22 cellular contexts compared by ENCODE assay signal in genomic region chr15:99493461-99493860, GRCh38.
DNase-seq lines count a peak whose midpoint lies in the region; ATAC-seq, FAIRE-seq and TF ChIP-seq lines count a peak whose summit lies in the region.
"Had no signal": no experiment of that assay in that cellular context is flagged by ENCODE, and none has a peak within 500 bp of the region (broad histone marks: within the 10 kb centered on the region; RNA-seq: fewer than 3 reads in every experiment).

No MANE protein-coding gene starts in this region.

- H3K4me1 ChIP-seq in H1 (replicated peaks in 1 of 4; ENCODE audit: control insufficient read depth in 3 of 4, insufficient read depth in 4 of 4, low read length in 3 of 4), result no peaks in the 10 kb centered on the region
- H3K4me1 ChIP-seq: A549, Caco-2 had no signal

- H3K18ac ChIP-seq in H1 (ENCODE audit: extremely low read depth, low read length), result no peak overlapping the region

- POLR2A ChIA-PET in activated naive CD8-positive, alpha-beta T cell treated with anti-CD3 and anti-CD28 coated beads, Interleukin-2, amount 10 ng/mL, durations not matched to agents 7 days and 5 days (lab: Charles Lee), result interaction anchor here (1.3 kb wide), 1 partner anchor 16 kb away, joined by 5 read pairs; no protein-coding TSS in a partner anchor
- POLR2A ChIA-PET in H1 (lab: Charles Lee; ENCODE audit: partially characterized antibody), result no interaction called here

- no peak overlapping the region for H4K91ac ChIP-seq in H1 (replicated peaks; ENCODE audit: insufficient read length, low read length)

- no peak overlapping the region for H3K56ac ChIP-seq in H1 (replicated peaks; ENCODE audit: insufficient read length, low read depth, low read length)

- CTCF ChIA-PET in H1 (lab: Charles Lee; ENCODE audit: partially characterized antibody), result interaction anchor here (1.1 to 1.3 kb wide), 2 partner anchors 11 to 13 kb away, joined by 3 to 7 read pairs; no protein-coding TSS in a partner anchor

- no peak overlapping the region for H2BK5ac ChIP-seq in H1 (ENCODE audit: low read depth, low read length)

- H3K4ac ChIP-seq in H1 (replicated peaks; ENCODE audit: insufficient read length, low read depth, low read length), result no peak overlapping the region

- H2BK120ac ChIP-seq in H1 (replicated peaks; ENCODE audit: low read depth, low read length), result no peak overlapping the region

- H3K9me3 Mint-ChIP-seq in activated naive CD8-positive, alpha-beta T cell treated with anti-CD3 and anti-CD28 coated beads, Interleukin-2, amount 10 ng/mL, durations not matched to agents 7 days and 5 days, result peaks cover 4% of the 10 kb centered on the region
- H3K9me3 Mint-ChIP-seq in activated naive CD8-positive, alpha-beta T cell treated with anti-CD3 and anti-CD28 coated beads, Interleukin-2, amount 50 U/mL, for 24 hours, result no peaks in the 10 kb centered on the region
- peaks cover 10% of the 10 kb centered on the region for H3K9me3 Mint-ChIP-seq in neural crest cell
- H3K9me3 Mint-ChIP-seq: CD4-positive, alpha-beta T cell; CD8-positive, alpha-beta T cell had no signal

- H3K36me3 Mint-ChIP-seq in activated naive CD8-positive, alpha-beta T cell treated with anti-CD3 and anti-CD28 coated beads, Interleukin-2, amount 10 ng/mL, durations not matched to agents 7 days and 5 days, result peaks cover 12% of the 10 kb centered on the region
- H3K36me3 Mint-ChIP-seq in activated naive CD8-positive, alpha-beta T cell treated with anti-CD3 and anti-CD28 coated beads, Interleukin-2, amount 50 U/mL, for 24 hours (ENCODE audit: low read depth), result no peaks in the 10 kb centered on the region
- peaks cover 3% of the 10 kb centered on the region for H3K36me3 Mint-ChIP-seq in neural crest cell (ENCODE audit: low read depth)
- H3K36me3 Mint-ChIP-seq: CD8-positive, alpha-beta T cell had no signal

- H3K4me2 ChIP-seq in H1 (ENCODE audit: insufficient read depth in 1 of 2, low read depth in 2 of 2, low read length in 2 of 2), result no peak overlapping the region
- H3K4me2 ChIP-seq: A549; BLaER1 treated with 17β-estradiol and CSF1 and Interleukin-3, amounts not matched to agents 10 nM and 100 nM had no signal

- H3K79me1 ChIP-seq in H1 (ENCODE audit: low read depth, low read length), result no peaks in the 10 kb centered on the region

- no peak overlapping the region for H2AK5ac ChIP-seq in H1 (ENCODE audit: low read depth, low read length)

- H3K4me1 Mint-ChIP-seq in activated naive CD8-positive, alpha-beta T cell treated with anti-CD3 and anti-CD28 coated beads, Interleukin-2, amount 10 ng/mL, durations not matched to agents 7 days and 5 days, result peaks cover 29% of the 10 kb centered on the region
- peaks cover 10% of the 10 kb centered on the region for H3K4me1 Mint-ChIP-seq in activated naive CD8-positive, alpha-beta T cell treated with anti-CD3 and anti-CD28 coated beads, Interleukin-2, amount 50 U/mL, for 24 hours
- H3K4me1 Mint-ChIP-seq in neural crest cell, result peaks cover 8% of the 10 kb centered on the region

- H4K20me1 ChIP-seq in H1 (replicated peaks in 1 of 2; ENCODE audit: control insufficient read depth in 1 of 2, insufficient read depth in 2 of 2, low read length in 2 of 2), result no peaks in the 10 kb centered on the region
- H4K20me1 ChIP-seq: BLaER1 treated with 17β-estradiol and CSF1 and Interleukin-3, amounts not matched to agents 10 nM and 100 nM had no signal

- peaks cover 13% of the 10 kb centered on the region for H3K27me3 Mint-ChIP-seq in activated naive CD8-positive, alpha-beta T cell treated with anti-CD3 and anti-CD28 coated beads, Interleukin-2, amount 10 ng/mL, durations not matched to agents 7 days and 5 days
- no peaks in the 10 kb centered on the region for H3K27me3 Mint-ChIP-seq in activated naive CD8-positive, alpha-beta T cell treated with anti-CD3 and anti-CD28 coated beads, Interleukin-2, amount 50 U/mL, for 24 hours
- H3K27me3 Mint-ChIP-seq in neural crest cell (ENCODE audit: low read depth), result no peaks in the 10 kb centered on the region
- H3K27me3 Mint-ChIP-seq: B cell; CD4-positive, alpha-beta T cell had no signal

- H3K4me3 ChIP-seq in H1 (ENCODE audit: extremely low read depth in 1 of 4, insufficient read depth in 2 of 4, low read depth in 3 of 4, low read length in 4 of 4), result no peak overlapping the region
- H3K4me3 ChIP-seq: A549; BLaER1 treated with 17β-estradiol and CSF1 and Interleukin-3, amounts not matched to agents 10 nM and 100 nM had no signal

- TF ChIP-seq CTCF in H1 (IDR thresholded peaks at IDR 0.05; ENCODE audit: control extremely low read depth in 1 of 3, insufficient read depth in 1 of 3, low read depth in 1 of 3, low read length in 3 of 3) (no peak), neural crest cell (conservative IDR thresholded peaks at IDR 0.05) (no peak)

- no peak for FAIRE-seq in H1 (lab: Jason Lieb, UNC)
- FAIRE-seq: A549, D721Med, G401.6, GM12891, GM19239 had no signal

- no peak overlapping the region for H2BK12ac ChIP-seq in H1 (ENCODE audit: low read depth, low read length)

- H4K8ac ChIP-seq in H1 (ENCODE audit: extremely low read depth, insufficient read depth, low read length), result peak overlapping the region; percentile 25; the same call in 1 of the 2 replicates

- no peak overlapping the region for H4K5ac ChIP-seq in H1 (ENCODE audit: insufficient read length, low read depth, low read length)

- no peak for TF ChIP-seq POLR2A in H1 (IDR thresholded peaks at IDR 0.05; ENCODE audit: control extremely low read depth in 1 of 2, low read depth in 2 of 2, low read length in 2 of 2)

- H2BK15ac ChIP-seq in H1 (ENCODE audit: low read length), result no peak overlapping the region

- H3K36me3 ChIP-seq in H1 (ENCODE audit: control insufficient read depth in 2 of 4, insufficient read depth in 4 of 4, low read length in 3 of 4), result no peaks in the 10 kb centered on the region

- H3K79me2 ChIP-seq in H1 (ENCODE audit: control insufficient read depth in 1 of 2, insufficient read depth in 2 of 2, low read length in 2 of 2), result no peaks in the 10 kb centered on the region

- no peak overlapping the region for H3K4me3 Mint-ChIP-seq in activated naive CD8-positive, alpha-beta T cell treated with anti-CD3 and anti-CD28 coated beads, Interleukin-2, amount 10 ng/mL, durations not matched to agents 7 days and 5 days
- no peak overlapping the region for H3K4me3 Mint-ChIP-seq in activated naive CD8-positive, alpha-beta T cell treated with anti-CD3 and anti-CD28 coated beads, Interleukin-2, amount 50 U/mL, for 24 hours
- H3K4me3 Mint-ChIP-seq in neural crest cell, result no peak overlapping the region
- H3K4me3 Mint-ChIP-seq: B cell; CD4-positive, alpha-beta T cell; CD8-positive, alpha-beta T cell had no signal

- no peak overlapping the region for H2BK20ac ChIP-seq in H1 (ENCODE audit: low read length)

- H3K23ac ChIP-seq in H1 (ENCODE audit: insufficient read length), result no peak overlapping the region

- no peak overlapping the region for H3K9ac ChIP-seq in H1 (replicated peaks in 1 of 4; ENCODE audit: extremely low read depth in 1 of 4, low read depth in 3 of 4, low read length in 3 of 4)
- H3K9ac ChIP-seq: BLaER1 treated with 17β-estradiol and CSF1 and Interleukin-3, amounts not matched to agents 10 nM and 100 nM had no signal

- TF ChIP-seq RAD21 in H1 (IDR thresholded peaks at IDR 0.05 in 1 of 2, conservative IDR thresholded peaks at IDR 0.05 in 1 of 2; ENCODE audit: low read depth in 2 of 2, low read length in 2 of 2), result no peak

- no peak overlapping the region for H2AFZ ChIP-seq in H1 (ENCODE audit: low read length)

- 86% methylated on average over 11 of the region's 11 CpGs; no CpG with 5 or more reads in 1 of the 2 experiments for WGBS in H1 (ENCODE audit: extremely low coverage in 1 of 2, insufficient coverage in 1 of 2, insufficient read length in 1 of 2, insufficient replicate concordance in 2 of 2, low coverage in 1 of 2, low lambda C conversion rate in 2 of 2, missing lambda C conversion rate in 1 of 2), 2 experiments

- peak overlapping the region; percentile 57 for H3K27ac Mint-ChIP-seq in activated naive CD8-positive, alpha-beta T cell treated with anti-CD3 and anti-CD28 coated beads, Interleukin-2, amount 10 ng/mL, durations not matched to agents 7 days and 5 days
- no peak overlapping the region for H3K27ac Mint-ChIP-seq in activated naive CD8-positive, alpha-beta T cell treated with anti-CD3 and anti-CD28 coated beads, Interleukin-2, amount 50 U/mL, for 24 hours
- H3K27ac Mint-ChIP-seq in neural crest cell (ENCODE audit: unreplicated experiment), result peak overlapping the region; percentile 9
- H3K27ac Mint-ChIP-seq: B cell; CD4-positive, alpha-beta T cell; CD8-positive, alpha-beta T cell had no signal

- no peak overlapping the region for H3K14ac ChIP-seq in H1 (ENCODE audit: insufficient read length)

- H3K23me2 ChIP-seq in H1 (ENCODE audit: low read depth, low read length), result no peaks in the 10 kb centered on the region

- no peaks in the 10 kb centered on the region for H3K27me3 ChIP-seq in H1 (replicated peaks in 1 of 4; ENCODE audit: control insufficient read depth in 3 of 4, extremely low read depth in 1 of 4, insufficient read depth in 3 of 4, low read length in 3 of 4)
- H3K27me3 ChIP-seq: BLaER1 treated with 17β-estradiol and CSF1 and Interleukin-3, amounts not matched to agents 10 nM and 100 nM had no signal

- no peak for TF ChIP-seq EP300 in H1 (IDR thresholded peaks at IDR 0.05; ENCODE audit: borderline replicate concordance in 1 of 2, low read depth in 2 of 2, low read length in 2 of 2)

- no peak for DNase-seq in activated naive CD8-positive, alpha-beta T cell treated with anti-CD3 and anti-CD28 coated beads, Interleukin-2, amount 10 ng/mL, durations not matched to agents 7 days and 5 days
- DNase-seq in activated naive CD8-positive, alpha-beta T cell treated with anti-CD3 and anti-CD28 coated beads, Interleukin-2, amount 50 U/mL, for 24 hours, result no peak
- DNase-seq in H1 (ENCODE audit: low read depth in 1 of 2, low spot score in 2 of 2), result no peak
- DNase-seq in neural crest cell (ENCODE audit: low read depth, low spot score), result no peak
- no peak for DNase-seq in NCI-H2081 treated with DMSO at 0.1 percent for 48 hours (lab: John Stamatoyannopoulos, UW)
- DNase-seq: AML-193; Caco-2; Calu3; CD4-positive, alpha-beta T cell; CD8-positive, alpha-beta T cell; DMS79 treated with DMSO at 0.1 percent for 48 hours; GF-D8 had no signal

- H3K27ac ChIP-seq in H1 (ENCODE audit: low read depth, low read length), result no peak overlapping the region
- H3K27ac ChIP-seq: 22Rv1, A549, C4-2B had no signal

- ATAC-seq in activated naive CD8-positive, alpha-beta T cell treated with anti-CD3 and anti-CD28 coated beads, Interleukin-2, amount 10 ng/mL, durations not matched to agents 7 days and 5 days (ENCODE audit: low read depth), result no peak
- no peak for ATAC-seq in activated naive CD8-positive, alpha-beta T cell treated with anti-CD3 and anti-CD28 coated beads, Interleukin-2, amount 50 U/mL, for 24 hours
- ATAC-seq in GM21529 (IDR thresholded peaks at IDR 0.05; ENCODE audit: unreplicated experiment), result no peak
- ATAC-seq: A549; CD8-positive, alpha-beta T cell had no signal

- peaks cover 0 to 6% of the 10 kb centered on the region in 2 experiments; a peak in 1 of 4 replicates for H3K9me3 ChIP-seq in H1 (ENCODE audit: insufficient read depth in 2 of 2, low read depth in 1 of 2, low read length in 1 of 2)
- H3K9me3 ChIP-seq: Caco-2 had no signal

TF ChIP-seq in H1, 55 proteins besides CTCF, POLR2A, EP300 and RAD21 (continues in another document):
- TF ChIP-seq BACH1 (IDR thresholded peaks at IDR 0.05; ENCODE audit: low read length) (no peak), MAFK (IDR thresholded peaks at IDR 0.05; ENCODE audit: low read depth, low read length) (no peak), SAP30 (IDR thresholded peaks at IDR 0.05; ENCODE audit: insufficient read depth, insufficient replicate concordance, low read length) (no peak)
